In the genomic region with DNA sequence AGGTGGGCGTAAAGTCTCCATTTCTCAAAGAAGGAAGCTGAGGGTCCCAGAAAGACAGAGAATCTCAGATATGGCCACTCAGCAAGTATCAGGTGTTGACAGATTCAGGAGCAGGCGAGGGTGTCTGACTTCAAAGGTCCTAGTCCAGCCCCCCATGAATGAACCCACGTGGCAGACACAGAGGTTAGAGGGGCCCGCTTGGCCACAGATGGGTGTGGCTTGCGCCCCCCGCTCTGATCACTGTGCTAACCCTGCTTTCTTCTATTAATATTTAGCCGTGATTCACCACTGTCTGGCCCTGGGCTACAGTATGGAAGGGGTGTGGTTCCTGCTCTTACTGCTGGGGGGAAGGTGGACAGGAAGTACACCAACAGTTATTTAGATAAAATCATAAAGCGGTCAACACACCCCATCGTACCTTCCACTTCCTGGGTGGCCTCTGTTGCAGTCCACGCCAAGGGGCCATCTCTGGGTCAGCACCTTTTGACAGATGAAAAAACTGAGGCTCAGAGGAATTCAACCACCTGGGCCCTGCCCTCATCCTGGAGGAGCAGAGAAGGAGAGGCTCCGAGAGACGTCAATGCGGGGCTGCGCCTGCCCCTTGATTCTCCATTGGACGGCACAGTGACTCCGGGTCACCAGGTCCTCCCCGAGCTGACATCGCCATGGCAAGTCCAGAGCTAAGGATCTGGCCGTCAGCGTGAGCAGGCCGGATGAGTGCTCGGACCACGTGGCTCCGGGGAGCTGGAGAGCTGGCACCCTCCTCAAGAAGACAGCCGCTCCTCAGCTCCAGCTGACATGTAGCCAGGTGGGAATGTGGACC, we compare ENCODE assay signal across 11 cellular contexts.
DNase-seq lines count a peak whose midpoint lies in the region; ATAC-seq, FAIRE-seq and TF ChIP-seq lines count a peak whose summit lies in the region.
"Had no signal": no experiment of that assay in that cellular context is flagged by ENCODE, and none has a peak within 500 bp of the region (broad histone marks: within the 10 kb centered on the region; RNA-seq: fewer than 3 reads in every experiment).

No MANE protein-coding gene starts in this region.

- peak overlapping the region; percentile 89 for H3K4me3 Mint-ChIP-seq in astrocyte (ENCODE audit: unreplicated experiment)
- peak overlapping the region in 2 of 10 donors; percentile 10 to 67 for H3K4me3 Mint-ChIP-seq in naive thymus-derived CD4-positive, alpha-beta T cell

- intact Hi-C loops in naive thymus-derived CD4-positive, alpha-beta T cell (cut with micrococcal nuclease) = loop anchor here (1.0 to 10.0 kb wide), 8 partner anchors 835 to 1867 kb away; partner anchors contain the start of gene SULF2 (in 1 of the 2)

- CTCF ChIA-PET in naive thymus-derived CD4-positive, alpha-beta T cell (lab: Charles Lee) = interaction anchor here (0.6 to 7.7 kb wide), 12 partner anchors 8 to 1380 kb away, joined by 3 to 66 read pairs (median 5); no protein-coding TSS in a partner anchor

- POLR2A ChIA-PET in naive thymus-derived CD4-positive, alpha-beta T cell (lab: Charles Lee) = interaction anchor here (0.7 kb wide), 1 partner anchor 22 kb away, joined by 3 read pairs; no protein-coding TSS in a partner anchor

- no peaks in the 10 kb centered on the region for H3K9me3 Mint-ChIP-seq in astrocyte (ENCODE audit: unreplicated experiment)
- peaks cover 0 to 2% (median 0%) of the 10 kb centered on the region in 11 donors for H3K9me3 Mint-ChIP-seq in naive thymus-derived CD4-positive, alpha-beta T cell

- peaks cover 7% of the 10 kb centered on the region for H3K4me1 Mint-ChIP-seq in astrocyte (ENCODE audit: low read depth, unreplicated experiment)
- peaks cover 8 to 16% (median 11%) of the 10 kb centered on the region in 7 donors for H3K4me1 Mint-ChIP-seq in naive thymus-derived CD4-positive, alpha-beta T cell

- H3K9ac ChIP-seq in astrocyte (ENCODE audit: low read length) = peak overlapping the region; percentile 64

- no peaks in the 10 kb centered on the region for H3K36me3 Mint-ChIP-seq in astrocyte (ENCODE audit: low read depth, unreplicated experiment)
- H3K36me3 Mint-ChIP-seq in naive thymus-derived CD4-positive, alpha-beta T cell = peaks cover 0 to 8% (median 0%) of the 10 kb centered on the region in 5 donors

- no peak overlapping the region for H3K27ac ChIP-seq in astrocyte (ENCODE audit: low read depth, low read length)
- no peak overlapping the region for H3K27ac ChIP-seq in naive thymus-derived CD4-positive, alpha-beta T cell (ENCODE audit: low read depth, low read length)
- H3K27ac ChIP-seq: heart left ventricle, thyroid gland had no signal

- no peaks in the 10 kb centered on the region for H3K36me3 ChIP-seq in astrocyte (ENCODE audit: insufficient read depth, low read length)
- H3K36me3 ChIP-seq in naive thymus-derived CD4-positive, alpha-beta T cell (ENCODE audit: control insufficient read depth in 2 of 3, insufficient read depth in 3 of 3, low read length in 3 of 3) = no peaks in the 10 kb centered on the region

- FAIRE-seq in astrocyte (lab: Jason Lieb, UNC) = no peak
- FAIRE-seq: GM18507 had no signal

- peak overlapping the region; percentile 19 for H2AFZ ChIP-seq in astrocyte (ENCODE audit: low read depth, low read length)

- no peaks in the 10 kb centered on the region for H3K9me3 ChIP-seq in astrocyte (ENCODE audit: insufficient read depth, low read depth, low read length)
- no peaks in the 10 kb centered on the region for H3K9me3 ChIP-seq in naive thymus-derived CD4-positive, alpha-beta T cell (ENCODE audit: control insufficient read depth in 2 of 3, low read length in 3 of 3)
- H3K9me3 ChIP-seq: heart left ventricle, thyroid gland had no signal

- H3K27ac Mint-ChIP-seq in astrocyte (ENCODE audit: unreplicated experiment) = peak overlapping the region; percentile 47
- H3K27ac Mint-ChIP-seq in naive thymus-derived CD4-positive, alpha-beta T cell = peak overlapping the region in 1 of 9 donors; percentile 47

- peak; percentile 35 for ATAC-seq in naive thymus-derived CD4-positive, alpha-beta T cell
- no peak for ATAC-seq in GM21786 (IDR thresholded peaks at IDR 0.05; ENCODE audit: unreplicated experiment)

- peaks cover 8% of the 10 kb centered on the region for H3K4me1 ChIP-seq in astrocyte (ENCODE audit: insufficient read depth, low read length)
- H3K4me1 ChIP-seq in naive thymus-derived CD4-positive, alpha-beta T cell (ENCODE audit: control insufficient read depth in 2 of 2, insufficient read depth in 2 of 2, low read length in 2 of 2) = peaks cover 7 to 11% of the 10 kb centered on the region in 2 donors

- H3K79me2 ChIP-seq in astrocyte (ENCODE audit: insufficient read depth, low read length) = no peaks in the 10 kb centered on the region

- H3K4me3 ChIP-seq in astrocyte (ENCODE audit: insufficient read depth, low read depth, low read length) = no peak overlapping the region
- no peak overlapping the region for H3K4me3 ChIP-seq in naive thymus-derived CD4-positive, alpha-beta T cell (ENCODE audit: low read length)

- DNase-seq in Caki2 (ENCODE audit: low read depth) (peak; percentile 60), HS-5 (ENCODE audit: low read depth) (peak; percentile 55), astrocyte (ENCODE audit: low read depth) (peak; percentile 42), Ammon's horn (ENCODE audit: low spot score) (no peak), T-helper 9 cell (no peak), DMS53 (lab: John Stamatoyannopoulos, UW) (no peak)
- no peak for DNase-seq in naive thymus-derived CD4-positive, alpha-beta T cell

- in situ Hi-C loops in Caki2 (cut with HindIII; ENCODE audit: low pct_unique_long_range_greater_than_20kb, low sequenced_read_pairs) = loop anchor here (5.0 to 10.0 kb wide), 2 partner anchors 327 to 944 kb away; no protein-coding TSS in a partner anchor

- peaks cover 28% of the 10 kb centered on the region for H3K27me3 Mint-ChIP-seq in astrocyte (ENCODE audit: low read depth, unreplicated experiment)
- no peaks in the 10 kb centered on the region for H3K27me3 Mint-ChIP-seq in naive thymus-derived CD4-positive, alpha-beta T cell

- H4K20me1 ChIP-seq in astrocyte (ENCODE audit: insufficient read depth, low read length) = no peaks in the 10 kb centered on the region

- H3K4me2 ChIP-seq in astrocyte (ENCODE audit: low read length) = peak overlapping the region; percentile 88

- no peak for TF ChIP-seq CTCF in astrocyte (IDR thresholded peaks at IDR 0.05; ENCODE audit: insufficient read depth, low read depth, low read length)

- H3K27me3 ChIP-seq in astrocyte (ENCODE audit: insufficient read depth, low read length) = peaks cover 2% of the 10 kb centered on the region
- H3K27me3 ChIP-seq in naive thymus-derived CD4-positive, alpha-beta T cell (ENCODE audit: control insufficient read depth in 2 of 2, insufficient read depth in 2 of 2, low read length in 2 of 2) = no peaks in the 10 kb centered on the region
- H3K27me3 ChIP-seq: heart left ventricle, thyroid gland had no signal

Comparison
In these comparisons a context has a peak if more than half of its experiments do, and no peak if none do; other contexts are left out.
1. DNase-seq: peak in Caki2 (single experiment), HS-5 (single experiment) and astrocyte (single experiment); none in naive thymus-derived CD4-positive, alpha-beta T cell (0 of 9), Ammon's horn (single experiment), T-helper 9 cell (single experiment) and DMS53 (single experiment).